In the genomic region with DNA sequence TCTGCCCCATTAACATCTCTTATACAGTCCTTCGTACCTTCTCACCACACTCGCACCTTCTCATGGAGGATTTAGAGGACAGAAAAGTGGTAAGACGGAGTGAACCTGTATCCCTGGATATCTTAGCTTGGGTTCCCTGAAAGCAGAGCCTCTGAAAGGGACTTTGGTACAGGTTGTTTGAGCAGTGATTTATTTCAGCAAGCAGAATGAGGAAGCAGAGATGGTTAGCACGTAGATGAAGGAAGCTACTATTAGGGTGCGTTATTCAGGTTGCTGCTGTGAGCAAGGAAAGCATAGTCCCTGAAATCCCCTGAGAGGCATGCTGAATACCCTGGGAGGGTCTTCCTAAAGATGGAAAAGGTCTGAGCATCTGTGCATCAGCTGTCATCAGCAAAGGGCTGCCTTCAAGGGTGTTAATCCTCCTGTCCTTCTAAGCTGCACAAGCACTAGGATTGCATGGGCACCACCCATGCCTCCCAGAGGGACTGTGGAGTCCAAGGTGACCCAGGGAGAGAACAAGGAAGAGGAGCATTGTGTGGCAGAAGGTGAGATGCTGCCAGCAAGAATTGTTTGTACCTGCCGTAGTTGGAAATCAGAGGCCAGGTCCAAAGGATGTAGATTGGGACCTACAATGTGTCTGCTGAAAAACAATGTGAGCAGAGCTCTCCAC, we compare ENCODE assay signal across 19 cellular contexts.
"Had no signal": no experiment of that assay in that cellular context is flagged by ENCODE, and none has a peak within 500 bp of the region (broad histone marks: within the 10 kb centered on the region; RNA-seq: fewer than 3 reads in every experiment).

No MANE protein-coding gene starts in this region.

- H3K9me3 ChIP-seq: MG63, SJSA1 had no signal

- DNase-seq: KBM-7, MG63, NCI-H1092, NCI-H1105 treated with DMSO at 0.1 percent for 48 hours, NCI-H1417 treated with DMSO at 0.1 percent for 48 hours, NCI-H146, NCI-H187, NCI-H2029, NCI-H2081 treated with DMSO at 0.1 percent for 48 hours, NCI-H2171, NCI-H226, NCI-H446, NCI-H510A, NCI-H526, Right ventricle myocardium superior, RPMI8226, SIG-M5 had no signal

- H3K4me3 ChIP-seq: MG63, SJSA1, SK-N-MC had no signal

- H3K27me3 ChIP-seq: MG63, SJSA1 had no signal

- H3K36me3 ChIP-seq: MG63, SJSA1 had no signal

- H3K27ac ChIP-seq: SJSA1, SK-N-MC had no signal

- H3K4me1 ChIP-seq: SJSA1 had no signal
